ENCODE assay signal across 25 cellular contexts in the genomic region with DNA sequence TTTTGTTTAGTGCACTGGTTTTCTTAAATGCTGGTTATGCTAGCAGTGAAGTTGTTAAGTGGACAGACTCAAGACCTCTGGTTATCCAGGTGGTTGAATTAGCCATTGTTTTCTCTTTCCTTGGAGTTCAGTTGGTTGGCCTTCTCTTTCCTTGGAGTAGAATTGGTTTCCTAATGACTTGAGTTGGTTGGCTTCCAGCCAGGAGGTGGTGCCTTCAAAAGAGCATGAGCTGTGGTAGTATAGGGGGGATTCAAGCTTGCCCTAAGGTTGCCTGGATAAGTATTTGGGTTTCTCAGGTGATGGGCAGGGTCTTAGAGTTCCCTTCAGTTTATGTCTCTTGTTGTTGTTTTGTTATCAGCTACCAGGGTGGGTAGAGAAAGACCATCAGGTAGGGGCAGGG.
"Had no signal": no experiment of that assay in that cellular context is flagged by ENCODE, and none has a peak within 500 bp of the region (broad histone marks: within the 10 kb centered on the region; RNA-seq: fewer than 3 reads in every experiment).

No MANE protein-coding gene starts in this region.

- DNase-seq: activated CD4-positive, alpha-beta T cell treated with anti-CD3 and anti-CD28 coated beads for 4 hours; activated CD4-positive, alpha-beta T cell treated with anti-CD3 and anti-CD28 coated beads, Interleukin-2, amount 50 U/mL, for 4 hours; activated effector memory CD4-positive, alpha-beta T cell treated with Interleukin-2 at 50 U/mL for 16 hours; activated naive CD4-positive, alpha-beta T cell treated with Interleukin-2 at 50 U/mL for 16 hours; activated naive CD8-positive, alpha-beta T cell treated with anti-CD3 and anti-CD28 coated beads for 36 hours; activated T-cell treated with anti-CD3 and anti-CD28 coated beads for 4 hours; cortex of kidney; effector memory CD8-positive, alpha-beta T cell; kidney glomerular epithelial cell; lower lobe of right lung; mesenchymal stem cell; naive thymus-derived CD8-positive, alpha-beta T cell; nucleus accumbens; pancreas; right cardiac atrium; spleen; stimulated activated naive CD4-positive, alpha-beta T cell treated with Interleukin-2 at 50 U/mL for 16 hours; T-helper 2 cell; trophoblast cell; uterus had no signal

- H3K4me3 ChIP-seq: ascending aorta, heart right ventricle, lower lobe of right lung, pancreas, spleen, thoracic aorta, uterus had no signal

- H3K36me3 ChIP-seq: ascending aorta, heart right ventricle, lower lobe of right lung, pancreas, spleen, thoracic aorta, uterus had no signal

- H3K27ac ChIP-seq: ascending aorta, foreskin keratinocyte, lower lobe of right lung, pancreas, spleen, thoracic aorta, uterus had no signal

- H3K4me1 ChIP-seq: ascending aorta, lower lobe of right lung, pancreas, spleen, uterus had no signal

- H3K9me3 ChIP-seq: pancreas, thoracic aorta had no signal

- ATAC-seq: effector memory CD8-positive, alpha-beta T cell; foreskin keratinocyte; left lobe of liver; lower lobe of right lung; naive thymus-derived CD8-positive, alpha-beta T cell; pancreas; right cardiac atrium had no signal

- H3K27me3 ChIP-seq: ascending aorta, foreskin keratinocyte, heart right ventricle, pancreas, spleen, uterus had no signal
